8 cellular contexts compared by ENCODE assay signal in the genomic region with DNA sequence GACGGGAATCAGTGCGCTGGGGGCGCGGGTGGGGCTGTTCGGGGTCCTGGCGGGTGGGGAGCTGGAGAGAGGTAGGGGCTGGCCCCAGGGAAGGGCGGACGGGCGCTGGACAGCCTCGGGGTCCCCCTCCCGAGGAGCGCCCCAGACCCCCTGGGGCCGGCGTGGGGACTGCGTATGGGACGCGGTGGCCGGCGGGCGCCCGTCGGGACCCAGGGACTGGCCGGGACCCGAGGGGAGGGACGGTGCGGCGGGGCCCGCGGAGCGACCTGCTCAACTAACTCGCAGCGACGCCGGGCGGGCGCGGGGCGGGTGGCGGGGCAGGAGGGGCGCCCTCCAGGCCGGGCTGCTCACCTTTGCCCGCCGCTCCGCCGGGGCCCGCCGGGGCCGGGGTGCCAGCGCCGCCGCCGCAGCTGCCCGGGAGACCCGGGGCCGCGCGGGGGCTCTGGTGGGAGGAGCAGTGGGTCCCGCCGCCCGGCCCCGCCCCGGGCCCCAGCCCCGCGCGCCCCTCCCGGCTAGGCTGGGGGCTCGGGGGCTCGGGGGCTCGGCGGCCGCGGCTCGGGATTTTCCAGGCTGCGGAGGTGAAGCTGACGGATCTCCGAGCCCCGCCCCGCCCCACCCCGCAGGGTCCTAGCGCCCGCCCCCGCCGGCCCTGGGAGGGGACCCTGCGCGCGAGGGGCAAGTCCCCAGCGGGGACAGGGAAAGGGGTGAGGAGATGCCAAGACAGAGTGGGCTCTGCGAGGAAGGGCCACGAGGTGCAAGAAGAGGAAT. TPM values are rescaled to one million over a fixed set of nuclear protein-coding genes. Genes with fewer than 3 reads are reported as not detected.
DNase-seq lines count a peak whose midpoint lies in the region; ATAC-seq and TF ChIP-seq lines count a peak whose summit lies in the region.

No MANE protein-coding gene starts in this region.

- intact Hi-C loops in CD4-positive, alpha-beta memory T cell (cut with micrococcal nuclease) = loop anchor here (1.0 kb wide), 1 partner anchor 12 kb away; no protein-coding TSS in a partner anchor
- intact Hi-C loops in breast epithelium (cut with DNase I; ENCODE audit: low total_unique reads) = loop anchor here (10.0 kb wide), 1 partner anchor 57 kb away; no protein-coding TSS in a partner anchor
- intact Hi-C loops in left lung (cut with DNase I) = no loop called here

- H3K36me3 ChIP-seq in CD4-positive, alpha-beta memory T cell (ENCODE audit: insufficient read depth, low read length) = no peaks in the 10 kb centered on the region
- H3K36me3 ChIP-seq in breast epithelium = no peaks in the 10 kb centered on the region
- H3K36me3 ChIP-seq in left lung = no peaks in the 10 kb centered on the region

- DNase-seq in CD4-positive, alpha-beta memory T cell = peak; percentile 52 to 75 (median 57)
- no peak for DNase-seq in breast epithelium (ENCODE audit: low spot score in 2 of 2)
- peak in 1 of 2 donors; percentile 88 for DNase-seq in left lung
- peak; percentile 48 for DNase-seq in stimulated activated CD8-positive, alpha-beta memory T cell treated with anti-CD3 and anti-CD28 coated beads, Interleukin-12 subunit alpha, Interleukin-12 subunit beta, amount 100 ng/mL, for 4 hours (ENCODE audit: low read depth)
- no peak for DNase-seq in medulla oblongata (ENCODE audit: extremely low spot score)
- DNase-seq in HCEC 1CT = no peak

- no peaks in the 10 kb centered on the region for H3K27me3 Mint-ChIP-seq in CD4-positive, alpha-beta memory T cell

- peak overlapping the region; percentile 79 to 86 (median 84) for H3K4me3 Mint-ChIP-seq in CD4-positive, alpha-beta memory T cell

- H3K4me1 Mint-ChIP-seq in CD4-positive, alpha-beta memory T cell = peaks cover 11 to 55% (median 24%) of the 10 kb centered on the region in 4 donors

- no peak for TF ChIP-seq POLR2A in breast epithelium (IDR thresholded peaks at IDR 0.05)

- POLR2A ChIA-PET in CD4-positive, alpha-beta memory T cell (lab: Charles Lee; ENCODE audit: partially characterized antibody) = interaction anchor here (0.8 to 3.8 kb wide), 10 partner anchors 9 to 361 kb away, joined by 3 to 31 read pairs (median 6); partner anchors contain the start of genes FCHSD2 and STARD10

- H3K36me3 Mint-ChIP-seq in CD4-positive, alpha-beta memory T cell = no peaks in the 10 kb centered on the region

- peaks cover 31% of the 10 kb centered on the region for H3K4me1 ChIP-seq in CD4-positive, alpha-beta memory T cell (ENCODE audit: insufficient read depth, low read length)
- H3K4me1 ChIP-seq in breast epithelium = peaks cover 3 to 22% of the 10 kb centered on the region in 2 donors
- H3K4me1 ChIP-seq in left lung = peaks cover 8 to 56% of the 10 kb centered on the region in 2 donors

- peak overlapping the region; percentile 35 to 52 for H3K4me3 ChIP-seq in CD4-positive, alpha-beta memory T cell (ENCODE audit: low read length in 2 of 2)
- H3K4me3 ChIP-seq in breast epithelium (peak overlapping the region; percentile 57 to 92 (median 81)), left lung (peak overlapping the region; percentile 50 to 53)

- H3K27ac Mint-ChIP-seq in CD4-positive, alpha-beta memory T cell = peak overlapping the region; percentile 55 to 93 (median 76)

- CTCF ChIA-PET in CD4-positive, alpha-beta memory T cell (lab: Charles Lee; ENCODE audit: partially characterized antibody) = interaction anchor here (1.1 to 2.7 kb wide), 4 partner anchors 12 to 56 kb away, joined by 5 to 20 read pairs (median 6); partner anchors contain the start of gene STARD10

- no peaks in the 10 kb centered on the region for H3K9me3 ChIP-seq in CD4-positive, alpha-beta memory T cell (ENCODE audit: control insufficient read depth in 1 of 2, low read length in 2 of 2)
- H3K9me3 ChIP-seq in breast epithelium (no peaks in the 10 kb centered on the region), left lung (no peaks in the 10 kb centered on the region)

- ATAC-seq in HG02642 (IDR thresholded peaks at IDR 0.05; ENCODE audit: poor library complexity, unreplicated experiment) = peak; percentile 64
- ATAC-seq in left lung = peak; percentile 40

- H3K27me3 ChIP-seq in CD4-positive, alpha-beta memory T cell (ENCODE audit: insufficient read depth, low read length) = no peaks in the 10 kb centered on the region
- no peaks in the 10 kb centered on the region for H3K27me3 ChIP-seq in breast epithelium
- peaks cover 0 to 14% of the 10 kb centered on the region in 2 donors for H3K27me3 ChIP-seq in left lung

- H3K27ac ChIP-seq in CD4-positive, alpha-beta memory T cell (ENCODE audit: low read depth, low read length) = peak overlapping the region; percentile 43
- peak overlapping the region; percentile 89 for H3K27ac ChIP-seq in VCaP
- peak overlapping the region; percentile 83 to 93 for H3K27ac ChIP-seq in breast epithelium
- peak overlapping the region in 1 of 2 donors; percentile 48 for H3K27ac ChIP-seq in left lung

- TF ChIP-seq CTCF in VCaP (conservative IDR thresholded peaks at IDR 0.05) (no peak), breast epithelium (IDR thresholded peaks at IDR 0.05) (no peak), left lung (IDR thresholded peaks at IDR 0.05) (no peak)

- peaks cover 0 to 3% (median 0%) of the 10 kb centered on the region in 8 donors for H3K9me3 Mint-ChIP-seq in CD4-positive, alpha-beta memory T cell

RNA-seq across cellular contexts. Expression of gene STARD10, which starts 12.3 kb away (rescaled TPM):
- total RNA-seq in CD4-positive, alpha-beta memory T cell = 10 to 100 TPM; 23.0 to 23.5 TPM
- polyA plus RNA-seq in CD4-positive, alpha-beta memory T cell = 10 to 100 TPM; 24.9 to 27.0 TPM
- 100 to 1,000 TPM in 1 of 3 donors, 10 to 100 TPM in 2; 20.6 to 117 (median 93.7) TPM for total RNA-seq in breast epithelium
- 100 to 1,000 TPM in 1 of 2 donors, 10 to 100 TPM in 1; 83.8 to 119 TPM for total RNA-seq in left lung

RNA-seq across cellular contexts. Expression of gene ARAP1, which starts 29.3 kb away (rescaled TPM):
- 100 to 1,000 TPM; 144 to 157 TPM for total RNA-seq in CD4-positive, alpha-beta memory T cell
- polyA plus RNA-seq in CD4-positive, alpha-beta memory T cell = 10 to 100 TPM in 1 of 2 donors, 1 to 10 TPM in 1; 9.5 to 36.8 TPM
- total RNA-seq in breast epithelium (100 to 1,000 TPM in 1 of 3 donors, 10 to 100 TPM in 2; 85.9 to 109 (median 97.0) TPM), left lung (100 to 1,000 TPM; 172 to 222 TPM)

RNA-seq across cellular contexts. Expression of gene ATG16L2, which starts 32.7 kb away (rescaled TPM):
- 100 to 1,000 TPM; 194 to 202 TPM for total RNA-seq in CD4-positive, alpha-beta memory T cell
- polyA plus RNA-seq in CD4-positive, alpha-beta memory T cell = 10 to 100 TPM; 13.2 to 24.1 TPM
- total RNA-seq in breast epithelium (10 to 100 TPM; 18.7 to 39.2 (median 28.2) TPM), left lung (10 to 100 TPM; 41.5 to 87.3 TPM)

Comparison
In these comparisons a context has a peak if more than half of its experiments do, and no peak if none do; other contexts are left out.
1. DNase-seq: peak in CD4-positive, alpha-beta memory T cell (5 of 5) and stimulated activated CD8-positive, alpha-beta memory T cell treated with anti-CD3 and anti-CD28 coated beads, Interleukin-12 subunit alpha, Interleukin-12 subunit beta, amount 100 ng/mL, for 4 hours (single experiment); none in breast epithelium (0 of 2), medulla oblongata (single experiment) and HCEC 1CT (single experiment).
2. intact Hi-C loops: an anchor here in CD4-positive, alpha-beta memory T cell (1.0 kb wide) and breast epithelium (10.0 kb wide); none called in left lung.
3. Peak in every context shown above with its lines, with median percentiles within 50 percentile points of each other: H3K4me3 ChIP-seq.